In genomic region chr19:45754323-45754722, GRCh38 we compare ENCODE assay signal across 19 cellular contexts. TPM values are rescaled to one million over a fixed set of nuclear protein-coding genes. Genes with fewer than 3 reads are reported as not detected.
DNase-seq lines count a peak whose midpoint lies in the region; ATAC-seq and TF ChIP-seq lines count a peak whose summit lies in the region.
"Had no signal": no experiment of that assay in that cellular context is flagged by ENCODE, and none has a peak within 500 bp of the region (broad histone marks: within the 10 kb centered on the region; RNA-seq: fewer than 3 reads in every experiment).

No MANE protein-coding gene starts in this region.

- DNase-seq in natural killer cell treated with Interleukin-12 subunit alpha and Interleukin-12 subunit beta and Interleukin-15 and Interleukin-18, amount 100 ng/mL, for 72 hours (ENCODE audit: low spot score): peak; percentile 58
- DNase-seq in natural killer cell: no peak
- no peak for DNase-seq in neural crest cell (ENCODE audit: low read depth, low spot score)
- DNase-seq in posterior vena cava (ENCODE audit: low spot score): peak; percentile 62
- no peak for DNase-seq in Peyer's patch
- DNase-seq: Caco-2; CD4-positive, CD25-positive, alpha-beta regulatory T cell; CD8-positive, alpha-beta T cell; DMS153; GF-D8; GOT3 had no signal

- no peaks in the 10 kb centered on the region for H3K9me3 Mint-ChIP-seq in natural killer cell treated with Interleukin-12 subunit alpha and Interleukin-12 subunit beta and Interleukin-15 and Interleukin-18, amount 100 ng/mL, for 72 hours
- H3K9me3 Mint-ChIP-seq in natural killer cell (no peaks in the 10 kb centered on the region), neural crest cell (no peaks in the 10 kb centered on the region)
- H3K9me3 Mint-ChIP-seq: CD4-positive, CD25-positive, alpha-beta regulatory T cell; CD8-positive, alpha-beta T cell had no signal

- H3K4me1 Mint-ChIP-seq in natural killer cell treated with Interleukin-12 subunit alpha and Interleukin-12 subunit beta and Interleukin-15 and Interleukin-18, amount 100 ng/mL, for 72 hours (ENCODE audit: low read depth in 2 of 2): no peaks in the 10 kb centered on the region
- H3K4me1 Mint-ChIP-seq in natural killer cell: no peaks in the 10 kb centered on the region
- H3K4me1 Mint-ChIP-seq in neural crest cell: peaks cover 5% of the 10 kb centered on the region
- H3K4me1 Mint-ChIP-seq: B cell; CD4-positive, CD25-positive, alpha-beta regulatory T cell had no signal

- no peak for ATAC-seq in natural killer cell treated with Interleukin-12 subunit alpha and Interleukin-12 subunit beta and Interleukin-15 and Interleukin-18, amount 100 ng/mL, for 72 hours
- ATAC-seq in natural killer cell (no peak), HG03175 (IDR thresholded peaks at IDR 0.05; ENCODE audit: unreplicated experiment) (no peak)
- ATAC-seq: CD8-positive, alpha-beta T cell had no signal

- no peaks in the 10 kb centered on the region for H3K27me3 Mint-ChIP-seq in natural killer cell treated with Interleukin-12 subunit alpha and Interleukin-12 subunit beta and Interleukin-15 and Interleukin-18, amount 100 ng/mL, for 72 hours
- H3K27me3 Mint-ChIP-seq in natural killer cell (ENCODE audit: low read depth in 2 of 2): peaks cover 0 to under 1% of the 10 kb centered on the region in 2 donors
- no peaks in the 10 kb centered on the region for H3K27me3 Mint-ChIP-seq in neural crest cell (ENCODE audit: low read depth)
- H3K27me3 Mint-ChIP-seq: CD4-positive, CD25-positive, alpha-beta regulatory T cell had no signal

- TF ChIP-seq POLR2A in Peyer's patch (IDR thresholded peaks at IDR 0.05): no peak

- intact Hi-C loops in natural killer cell (cut with micrococcal nuclease) (no loop called here), posterior vena cava (cut with DNase I) (no loop called here)

- H3K27ac Mint-ChIP-seq in natural killer cell treated with Interleukin-12 subunit alpha and Interleukin-12 subunit beta and Interleukin-15 and Interleukin-18, amount 100 ng/mL, for 72 hours: no peak overlapping the region
- H3K27ac Mint-ChIP-seq in natural killer cell (no peak overlapping the region), neural crest cell (ENCODE audit: unreplicated experiment) (peak overlapping the region; percentile 72)
- H3K27ac Mint-ChIP-seq: B cell; CD4-positive, CD25-positive, alpha-beta regulatory T cell; CD8-positive, alpha-beta T cell had no signal

- H3K4me1 ChIP-seq in Peyer's patch: no peaks in the 10 kb centered on the region
- H3K4me1 ChIP-seq: Caco-2 had no signal

- no peak overlapping the region for H3K27ac ChIP-seq in Peyer's patch
- H3K27ac ChIP-seq: 22Rv1, BLaER1, C4-2B had no signal

- H3K36me3 Mint-ChIP-seq in natural killer cell treated with Interleukin-12 subunit alpha and Interleukin-12 subunit beta and Interleukin-15 and Interleukin-18, amount 100 ng/mL, for 72 hours: no peaks in the 10 kb centered on the region
- H3K36me3 Mint-ChIP-seq in natural killer cell (no peaks in the 10 kb centered on the region), neural crest cell (ENCODE audit: low read depth) (no peaks in the 10 kb centered on the region)
- H3K36me3 Mint-ChIP-seq: CD4-positive, CD25-positive, alpha-beta regulatory T cell; CD8-positive, alpha-beta T cell had no signal

- no peak overlapping the region for H3K4me3 ChIP-seq in Peyer's patch
- H3K4me3 ChIP-seq: BLaER1, HAP-1 had no signal

- no peaks in the 10 kb centered on the region for H3K36me3 ChIP-seq in Peyer's patch
- H3K36me3 ChIP-seq: BLaER1, HAP-1 had no signal

- H3K4me3 Mint-ChIP-seq in natural killer cell treated with Interleukin-12 subunit alpha and Interleukin-12 subunit beta and Interleukin-15 and Interleukin-18, amount 100 ng/mL, for 72 hours: no peak overlapping the region
- H3K4me3 Mint-ChIP-seq in natural killer cell (no peak overlapping the region), neural crest cell (no peak overlapping the region)
- H3K4me3 Mint-ChIP-seq: B cell; CD4-positive, CD25-positive, alpha-beta regulatory T cell; CD8-positive, alpha-beta T cell had no signal

- no peaks in the 10 kb centered on the region for H3K27me3 ChIP-seq in Peyer's patch
- H3K27me3 ChIP-seq: BLaER1 had no signal

- TF ChIP-seq CTCF in natural killer cell (IDR thresholded peaks at IDR 0.05) (no peak), neural crest cell (conservative IDR thresholded peaks at IDR 0.05) (no peak), Peyer's patch (IDR thresholded peaks at IDR 0.05) (no peak)

- no peaks in the 10 kb centered on the region for H3K9me3 ChIP-seq in Peyer's patch
- H3K9me3 ChIP-seq: BLaER1, Caco-2, HAP-1 had no signal

RNA-seq across cellular contexts. Expression of gene SIX5, which starts 14.7 kb away (rescaled TPM):
- total RNA-seq in natural killer cell treated with Interleukin-12 subunit alpha and Interleukin-12 subunit beta and Interleukin-15 and Interleukin-18, amount 100 ng/mL, for 72 hours: 1 to 10 TPM; 3.0 to 3.6 TPM
- 1 to 10 TPM; 2.1 to 3.3 (median 3.1) TPM for total RNA-seq in natural killer cell
- 36.8 and 38.6 TPM in 2 replicates for total RNA-seq in neural crest cell
- 10 to 100 TPM; 14.9 to 22.4 TPM for total RNA-seq in posterior vena cava
- total RNA-seq in Peyer's patch: 10 to 100 TPM in 1 of 4 donors, 1 to 10 TPM in 3; 3.3 to 11.5 (median 6.2) TPM

RNA-seq across cellular contexts. Expression of gene MEIOSIN, which starts 21.1 kb away (rescaled TPM):
- not detected for total RNA-seq in natural killer cell treated with Interleukin-12 subunit alpha and Interleukin-12 subunit beta and Interleukin-15 and Interleukin-18, amount 100 ng/mL, for 72 hours
- total RNA-seq in natural killer cell (not detected), neural crest cell (not detected in 2 replicates), posterior vena cava (not detected), Peyer's patch (not detected)
- total RNA-seq: B cell; Caco-2; CD4-positive, CD25-positive, alpha-beta regulatory T cell; CD8-positive, alpha-beta T cell; Daoy; G401 had no signal

RNA-seq across cellular contexts. Expression of gene FBXO46, which starts 23.6 kb away (rescaled TPM):
- total RNA-seq in natural killer cell treated with Interleukin-12 subunit alpha and Interleukin-12 subunit beta and Interleukin-15 and Interleukin-18, amount 100 ng/mL, for 72 hours: 10 to 100 TPM; 36.9 to 53.8 TPM
- total RNA-seq in natural killer cell (10 to 100 TPM; 24.8 to 35.7 (median 31.1) TPM), neural crest cell (27.2 and 30.3 TPM in 2 replicates), posterior vena cava (10 to 100 TPM; 11.2 to 12.3 TPM), Peyer's patch (10 to 100 TPM in 3 of 4 donors, 1 to 10 TPM in 1; 8.3 to 25.2 (median 19.7) TPM)

RNA-seq across cellular contexts. Expression of gene DMPK, which starts 28.0 kb away (rescaled TPM):
- 10 to 100 TPM; 40.8 to 51.1 TPM for total RNA-seq in natural killer cell treated with Interleukin-12 subunit alpha and Interleukin-12 subunit beta and Interleukin-15 and Interleukin-18, amount 100 ng/mL, for 72 hours
- total RNA-seq in natural killer cell (10 to 100 TPM; 48.1 to 67.5 (median 49.8) TPM), neural crest cell (114 and 118 TPM in 2 replicates), posterior vena cava (100 to 1,000 TPM; 218 to 281 TPM), Peyer's patch (10 to 100 TPM; 10.5 to 63.5 (median 43.5) TPM)

RNA-seq across cellular contexts. Expression of gene DMWD, which starts 38.3 kb away (rescaled TPM):
- 10 to 100 TPM; 51.3 to 76.6 TPM for total RNA-seq in natural killer cell treated with Interleukin-12 subunit alpha and Interleukin-12 subunit beta and Interleukin-15 and Interleukin-18, amount 100 ng/mL, for 72 hours
- 10 to 100 TPM; 66.2 to 82.1 (median 66.3) TPM for total RNA-seq in natural killer cell
- 107 and 110 TPM in 2 replicates for total RNA-seq in neural crest cell
- total RNA-seq in posterior vena cava: 10 to 100 TPM; 50.9 to 61.1 TPM
- 10 to 100 TPM; 20.8 to 63.8 (median 35.4) TPM for total RNA-seq in Peyer's patch

Comparison
In these comparisons a context has a peak if more than half of its experiments do, and no peak if none do; other contexts are left out.
1. DNase-seq: peak in natural killer cell treated with Interleukin-12 subunit alpha and Interleukin-12 subunit beta and Interleukin-15 and Interleukin-18, amount 100 ng/mL, for 72 hours (single experiment) and posterior vena cava (single experiment); none in natural killer cell (single experiment), neural crest cell (single experiment) and Peyer's patch (0 of 3).